Comparison of ENCODE assay signal across 1 cellular context in the genomic region with DNA sequence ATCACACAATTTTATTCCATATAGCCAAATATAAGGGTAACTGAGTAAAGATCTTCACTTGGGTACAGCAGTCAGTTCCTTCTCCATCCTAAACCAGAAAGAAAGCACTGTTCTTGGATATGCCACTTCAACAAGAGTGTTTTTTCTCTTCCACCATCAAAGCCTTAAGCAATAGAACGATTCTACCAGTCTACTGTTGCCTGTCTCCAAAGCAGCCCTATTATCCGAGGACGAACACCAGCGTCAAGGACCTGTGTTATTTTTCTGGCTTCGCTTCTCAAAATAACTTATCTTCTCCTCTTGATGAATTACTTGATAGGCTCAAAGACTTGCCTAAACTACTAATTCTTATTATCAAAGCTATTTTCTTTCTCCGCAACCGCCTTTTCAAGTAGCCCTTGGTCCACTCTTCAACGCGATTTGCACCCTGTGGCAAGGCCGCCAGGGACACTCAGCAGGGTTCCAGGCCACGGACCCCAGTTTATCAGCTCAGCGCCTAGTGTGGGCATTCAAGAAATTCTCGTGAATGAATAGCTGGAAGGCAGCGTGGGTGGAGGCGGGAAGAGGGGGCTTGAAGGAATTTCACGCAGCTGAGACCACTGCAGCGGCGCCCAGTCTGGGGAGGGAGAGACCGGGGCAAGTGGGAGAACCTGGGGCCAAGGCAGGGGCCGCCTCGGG.
TF ChIP-seq lines count a peak whose summit lies in the region.

No MANE protein-coding gene starts in this region.

TF ChIP-seq in GM12878, 131 proteins besides CTCF, POLR2A, EP300 and RAD21:
- TF ChIP-seq PAX5 (IDR thresholded peaks at IDR 0.05; ENCODE audit: borderline replicate concordance, low read depth, low read length) (no peak), BRCA1 (IDR thresholded peaks at IDR 0.05; ENCODE audit: low read depth, low read length) (no peak), ZNF274 (IDR thresholded peaks at IDR 0.05; ENCODE audit: insufficient read depth, insufficient read length) (no peak), CBX3 (IDR thresholded peaks at IDR 0.05; ENCODE audit: borderline replicate concordance, low read depth) (no peak), ZNF384 (IDR thresholded peaks at IDR 0.05; ENCODE audit: borderline replicate concordance, low read depth, low read length) (no peak), CREM (IDR thresholded peaks at IDR 0.05; ENCODE audit: low read depth) (no peak), CBFB (IDR thresholded peaks at IDR 0.05; ENCODE audit: low read depth) (no peak), ATF2 (IDR thresholded peaks at IDR 0.05; ENCODE audit: low read length) (no peak)
- TF ChIP-seq, protein P1, sequence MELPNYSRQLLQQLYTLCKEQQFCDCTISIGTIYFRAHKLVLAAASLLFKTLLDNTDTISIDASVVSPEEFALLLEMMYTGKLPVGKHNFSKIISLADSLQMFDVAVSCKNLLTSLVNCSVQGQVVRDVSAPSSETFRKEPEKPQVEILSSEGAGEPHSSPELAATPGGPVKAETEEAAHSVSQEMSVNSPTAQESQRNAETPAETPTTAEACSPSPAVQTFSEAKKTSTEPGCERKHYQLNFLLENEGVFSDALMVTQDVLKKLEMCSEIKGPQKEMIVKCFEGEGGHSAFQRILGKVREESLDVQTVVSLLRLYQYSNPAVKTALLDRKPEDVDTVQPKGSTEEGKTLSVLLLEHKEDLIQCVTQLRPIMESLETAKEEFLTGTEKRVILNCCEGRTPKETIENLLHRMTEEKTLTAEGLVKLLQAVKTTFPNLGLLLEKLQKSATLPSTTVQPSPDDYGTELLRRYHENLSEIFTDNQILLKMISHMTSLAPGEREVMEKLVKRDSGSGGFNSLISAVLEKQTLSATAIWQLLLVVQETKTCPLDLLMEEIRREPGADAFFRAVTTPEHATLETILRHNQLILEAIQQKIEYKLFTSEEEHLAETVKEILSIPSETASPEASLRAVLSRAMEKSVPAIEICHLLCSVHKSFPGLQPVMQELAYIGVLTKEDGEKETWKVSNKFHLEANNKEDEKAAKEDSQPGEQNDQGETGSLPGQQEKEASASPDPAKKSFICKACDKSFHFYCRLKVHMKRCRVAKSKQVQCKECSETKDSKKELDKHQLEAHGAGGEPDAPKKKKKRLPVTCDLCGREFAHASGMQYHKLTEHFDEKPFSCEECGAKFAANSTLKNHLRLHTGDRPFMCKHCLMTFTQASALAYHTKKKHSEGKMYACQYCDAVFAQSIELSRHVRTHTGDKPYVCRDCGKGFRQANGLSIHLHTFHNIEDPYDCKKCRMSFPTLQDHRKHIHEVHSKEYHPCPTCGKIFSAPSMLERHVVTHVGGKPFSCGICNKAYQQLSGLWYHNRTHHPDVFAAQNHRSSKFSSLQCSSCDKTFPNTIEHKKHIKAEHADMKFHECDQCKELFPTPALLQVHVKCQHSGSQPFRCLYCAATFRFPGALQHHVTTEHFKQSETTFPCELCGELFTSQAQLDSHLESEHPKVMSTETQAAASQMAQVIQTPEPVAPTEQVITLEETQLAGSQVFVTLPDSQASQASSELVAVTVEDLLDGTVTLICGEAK (IDR thresholded peaks at IDR 0.05; ENCODE audit: borderline replicate concordance): no peak
TF ChIP-seq in GM12878: peak in this region for 0.
